ENCODE assay signal across 20 cellular contexts in the genomic region with DNA sequence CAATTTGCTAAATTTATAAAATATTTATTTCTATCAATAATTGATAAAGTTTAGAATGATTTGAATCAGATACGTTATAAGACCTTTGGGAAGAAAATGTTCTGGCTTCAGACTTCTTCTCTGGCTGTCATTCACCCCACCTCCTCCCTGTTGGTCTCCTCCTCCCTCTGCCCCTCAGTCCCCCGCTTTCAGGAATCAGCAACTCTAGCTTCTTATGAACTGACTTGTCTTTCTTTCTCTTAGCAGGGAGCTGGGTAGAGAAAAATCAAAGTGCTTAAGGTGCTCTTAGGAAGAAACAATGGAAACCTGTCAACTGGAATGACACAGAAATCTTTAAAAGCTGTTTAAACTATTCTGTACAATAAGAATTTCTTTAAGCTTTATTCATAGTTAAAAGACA.
"Had no signal": no experiment of that assay in that cellular context is flagged by ENCODE, and none has a peak within 500 bp of the region (broad histone marks: within the 10 kb centered on the region; RNA-seq: fewer than 3 reads in every experiment).

No MANE protein-coding gene starts in this region.

- H3K4me1 ChIP-seq: SJSA1 had no signal

- DNase-seq: Karpas-422, KG1, MG63, NCI-H1092, NCI-H1105 treated with DMSO at 0.1 percent for 48 hours, NCI-H1417 treated with DMSO at 0.1 percent for 48 hours, NCI-H146, NCI-H1694 treated with DMSO at 0.1 percent for 48 hours, NCI-H1930, NCI-H2081, NCI-H2107, NCI-H2227 treated with DMSO at 0.1 percent for 48 hours, NCI-H524, NCI-H526 treated with DMSO at 0.1 percent for 48 hours, NCI-H748 treated with DMSO at 0.1 percent for 48 hours, Right ventricle myocardium superior, RPMI8226, SIG-M5 had no signal

- H3K36me3 ChIP-seq: MG63, SJSA1 had no signal

- H3K4me3 ChIP-seq: MG63, SJSA1, SK-N-MC had no signal
